8 cellular contexts compared by ENCODE assay signal in genomic region chr1:182392045-182393028, GRCh38. TPM values are rescaled to one million over a fixed set of nuclear protein-coding genes. Genes with fewer than 3 reads are reported as not detected.
DNase-seq lines count a peak whose midpoint lies in the region; ATAC-seq, FAIRE-seq and TF ChIP-seq lines count a peak whose summit lies in the region.

No MANE protein-coding gene starts in this region.

- H3K4me3 ChIP-seq in AG10803 (ENCODE audit: low read length) (peak overlapping the region; percentile 72), Panc1 (ENCODE audit: low read depth in 2 of 2, low read length in 2 of 2) (peak overlapping the region; percentile 57 to 64), K562 (peak overlapping the region; percentile 77), iPS-18a (ENCODE audit: low read length) (peak overlapping the region; percentile 65), skin epidermis (peak overlapping the region; percentile 48 to 90 (median 64))

- H3K36me3 ChIP-seq in Panc1 (ENCODE audit: control insufficient read depth, insufficient read depth, low read length) (peaks cover 4% of the 10 kb centered on the region), K562 (ENCODE audit: control insufficient read depth, insufficient read depth, low read length) (peaks cover 35% of the 10 kb centered on the region), iPS-18a (ENCODE audit: control insufficient read depth, low read depth, low read length) (peaks cover 21% of the 10 kb centered on the region)

- TF ChIP-seq POLR2A in K562 (conservative IDR thresholded peaks at IDR 0.05): no peak

- intact Hi-C loops in Panc1 (cut with micrococcal nuclease; ENCODE audit: unreplicated experiment) (loop anchor here (5.0 kb wide), 1 partner anchor 70 kb away; no protein-coding TSS in a partner anchor), K562 (cut with micrococcal nuclease) (loop anchor here (5.0 kb wide), 1 partner anchor 400 kb away; no protein-coding TSS in a partner anchor)

- no peak for TF ChIP-seq EP300 in K562 (IDR thresholded peaks at IDR 0.05; ENCODE audit: low read length)

- CTCF ChIA-PET in Panc1 (lab: Charles Lee) (no interaction called here), K562 (lab: Yijun Ruan, JAX; ENCODE audit: low intra/inter-chr PET ratio) (interaction anchor here (1.3 kb wide), 1 partner anchor 249 kb away, joined by 4 read pairs; no protein-coding TSS in a partner anchor)

- TF ChIP-seq CTCF in AG10803 (conservative IDR thresholded peaks at IDR 0.05; ENCODE audit: low read length): no peak
- no peak for TF ChIP-seq CTCF in Panc1 (IDR thresholded peaks at IDR 0.05)
- TF ChIP-seq CTCF in K562 (IDR thresholded peaks at IDR 0.05 in 2 of 3, conservative IDR thresholded peaks at IDR 0.05 in 1 of 3; ENCODE audit: insufficient read depth in 2 of 3, low read depth in 1 of 3, low read length in 3 of 3): no peak

- H3K9me1 ChIP-seq in K562 (ENCODE audit: control insufficient read depth, insufficient read depth, low read length): peaks cover 8% of the 10 kb centered on the region

- peaks cover 11% of the 10 kb centered on the region for H3K27me3 ChIP-seq in Panc1 (ENCODE audit: control insufficient read depth, insufficient read depth, low read length)
- H3K27me3 ChIP-seq in K562 (ENCODE audit: control insufficient read depth in 2 of 2, insufficient read depth in 2 of 2, low read length in 2 of 2): no peaks in the 10 kb centered on the region
- peaks cover 5% of the 10 kb centered on the region for H3K27me3 ChIP-seq in iPS-18a (ENCODE audit: control insufficient read depth, insufficient read depth, low read length)

- H2AFZ ChIP-seq in K562 (ENCODE audit: low read depth, low read length): peak overlapping the region; percentile 81

- H3K4me1 ChIP-seq in Panc1 (ENCODE audit: control insufficient read depth, insufficient read depth, low read length) (peaks cover 2% of the 10 kb centered on the region; the same call in 1 of the 2 replicates), K562 (replicated peaks in 1 of 2; ENCODE audit: control insufficient read depth in 2 of 2, insufficient read depth in 2 of 2, low read length in 2 of 2) (peaks cover 19 to 49% of the 10 kb centered on the region in 2 experiments), iPS-18a (ENCODE audit: control insufficient read depth, low read depth, low read length) (peaks cover 16% of the 10 kb centered on the region)

- H3K79me2 ChIP-seq in K562 (ENCODE audit: control insufficient read depth, insufficient read depth, low read length): peaks cover 57% of the 10 kb centered on the region

- no peaks in the 10 kb centered on the region for H3K9me3 ChIP-seq in Panc1 (ENCODE audit: control insufficient read depth, insufficient read depth, low read depth, low read length)
- no peaks in the 10 kb centered on the region for H3K9me3 ChIP-seq in K562 (replicated peaks; ENCODE audit: control insufficient read depth, insufficient read depth, low read depth, low read length)
- no peaks in the 10 kb centered on the region for H3K9me3 ChIP-seq in iPS-18a (ENCODE audit: control insufficient read depth, low read depth, low read length)

- H3K27ac ChIP-seq in Panc1 (ENCODE audit: low read length) (peak overlapping the region; percentile 72), K562 (ENCODE audit: extremely low read depth, low read depth, low read length) (peak overlapping the region; percentile 92), iPS-18a (ENCODE audit: low read length) (peak overlapping the region; percentile 73), skin epidermis (peak overlapping the region; percentile 72 to 99 (median 96))

- H4K20me1 ChIP-seq in K562 (replicated peaks; ENCODE audit: control insufficient read depth, insufficient read depth, low read length): peaks cover 30% of the 10 kb centered on the region

- DNase-seq in AG10803 (ENCODE audit: low read depth) (peak; percentile 43), Panc1 (ENCODE audit: low read depth, low spot score) (no peak), K562 (ENCODE audit: extremely low read depth in 1 of 4, low spot score in 3 of 4) (peak in 1 of 4 experiments; percentile 60)

- in situ Hi-C loops in Panc1 (cut with HindIII; ENCODE audit: low pct_unique_long_range_greater_than_20kb, low sequenced_read_pairs) (no loop called here), K562 (cut with MboI) (loop anchor here (5.0 kb wide), 1 partner anchor 90 kb away; no protein-coding TSS in a partner anchor)

- ATAC-seq in GM19043 (IDR thresholded peaks at IDR 0.05; ENCODE audit: low read depth, unreplicated experiment) (peak; percentile 2), HG03521 (IDR thresholded peaks at IDR 0.05; ENCODE audit: unreplicated experiment) (peak; percentile 0), Panc1 (peak; percentile 44), K562 (peak; percentile 43), GM18873 (IDR thresholded peaks at IDR 0.05; ENCODE audit: low FRiP score, unreplicated experiment) (no peak)

- POLR2A ChIA-PET in Panc1 (lab: Charles Lee): interaction anchor here (0.6 to 0.7 kb wide), 2 partner anchors 113 to 1064 kb away, joined by 3 read pairs; no protein-coding TSS in a partner anchor
- POLR2A ChIA-PET in K562 (lab: Yijun Ruan, JAX): interaction anchor here (0.6 to 8.0 kb wide), 49 partner anchors 7 to 1230 kb away, joined by 3 to 137 read pairs (median 4); no protein-coding TSS in a partner anchor

- no TSS peak for BruUV-seq in Panc1 (replicated peaks; lab: Mats Ljungman, UMichigan)
- BruUV-seq in K562 (replicated peaks; lab: Mats Ljungman, UMichigan): TSS peak; percentile 60

- no peak for TF ChIP-seq RAD21 in K562 (CRISPR knock-in tag; conservative IDR thresholded peaks at IDR 0.05 in 1 of 2, IDR thresholded peaks at IDR 0.05 in 1 of 2)

- 6% methylated on average over 45 of the region's 47 CpGs for WGBS in K562 (ENCODE audit: insufficient coverage, low coverage, missing lambda C conversion rate)

- H3K4me2 ChIP-seq in K562 (ENCODE audit: insufficient read depth, low read length): peak overlapping the region; percentile 76

- H3K9ac ChIP-seq in K562 (ENCODE audit: insufficient read depth in 1 of 2, low read depth in 2 of 2, low read length in 2 of 2) (peak overlapping the region; percentile 88 to 96), iPS-18a (ENCODE audit: low read length) (peak overlapping the region; percentile 81)

- FAIRE-seq in K562 (lab: Jason Lieb, UNC): no peak

RNA-seq across cellular contexts. Expression of gene GLUL, which starts 0.7 kb away (rescaled TPM):
- total RNA-seq in Panc1 (2021; ENCODE audit: unreplicated experiment) (55.2 TPM), K562 (2014; rRNA removed) (1,168 and 1,338 TPM in 2 replicates), K562 (2014; rRNA removed; fragmentation: Illumina TruSeq; extraction: Trizol) (978 and 1,172 TPM in 2 replicates), K562 (2015; rRNA removed; fragmentation: Illumina TruSeq; extraction: Trizol) (1,097 and 1,128 TPM in 2 replicates), K562 (2021) (1,495 and 1,708 TPM in 2 replicates)
- polyA plus RNA-seq in Panc1 (2012; ENCODE audit: insufficient read length): 42.7 TPM
- 353 and 537 TPM in 2 replicates for total RNA-seq in K562 (2011; cell fraction: chromatin; rRNA removed; ENCODE audit: low replicate concordance)
- 306 and 377 TPM in 2 replicates for total RNA-seq in K562 (2011; cell fraction: nucleolus; rRNA removed)
- total RNA-seq in K562 (2011; cell fraction: nucleoplasm; rRNA removed): 320 and 329 TPM in 2 replicates
- polyA plus RNA-seq in K562 (2011; rRNA removed) (1,124 and 1,949 TPM in 2 replicates), K562 (2014; fragmentation: Illumina TruSeq; extraction: Trizol) (1,620 and 1,897 TPM in 2 replicates), K562 (2014; fragmentation: Nextera tagmentation; extraction: Ambion mirVana) (1,000 to 10,000 TPM; 3,526 to 4,222 TPM), K562 (2014; rRNA removed) (1,054 and 1,088 TPM in 2 replicates)
- polyA plus RNA-seq in K562 (2011; cell fraction: cytosol; rRNA removed): 1,419 and 1,471 TPM in 2 replicates
- 1,593 and 1,917 TPM in 2 replicates for polyA plus RNA-seq in K562 (2011; cell fraction: nucleus; rRNA removed)
- polyA plus RNA-seq in K562 (2012): 978 and 1,541 TPM in 2 replicates
- 1,787 and 2,204 TPM in 2 replicates for polyA minus RNA-seq in K562 (2011; rRNA and poly(A)+ RNA removed)
- 1,505 and 2,135 TPM in 2 replicates for polyA minus RNA-seq in K562 (2011; cell fraction: cytosol; rRNA and poly(A)+ RNA removed)
- polyA minus RNA-seq in K562 (2011; cell fraction: nucleus; rRNA and poly(A)+ RNA removed): 254 and 603 TPM in 2 replicates

RNA-seq across cellular contexts. Expression of gene TEDDM1, which starts 8.1 kb away (rescaled TPM):
- total RNA-seq in Panc1 (2021; ENCODE audit: unreplicated experiment) (not detected), K562 (2014; rRNA removed) (not detected in 2 replicates), K562 (2014; rRNA removed; fragmentation: Illumina TruSeq; extraction: Trizol) (not detected in 2 replicates), K562 (2015; rRNA removed; fragmentation: Illumina TruSeq; extraction: Trizol) (not detected in 2 replicates), K562 (2021) (not detected in 2 replicates)
- polyA plus RNA-seq in Panc1 (2012; ENCODE audit: insufficient read length): not detected
- not detected in 2 replicates for total RNA-seq in K562 (2011; cell fraction: chromatin; rRNA removed; ENCODE audit: low replicate concordance)
- not detected in 2 replicates for total RNA-seq in K562 (2011; cell fraction: nucleolus; rRNA removed)
- total RNA-seq in K562 (2011; cell fraction: nucleoplasm; rRNA removed): not detected in 2 replicates
- polyA plus RNA-seq in K562 (2011; rRNA removed) (not detected in 2 replicates), K562 (2014; fragmentation: Illumina TruSeq; extraction: Trizol) (not detected in 2 replicates), K562 (2014; fragmentation: Nextera tagmentation; extraction: Ambion mirVana) (not detected), K562 (2014; rRNA removed) (not detected in 2 replicates)
- not detected in 2 replicates for polyA plus RNA-seq in K562 (2011; cell fraction: cytosol; rRNA removed)
- polyA plus RNA-seq in K562 (2011; cell fraction: nucleus; rRNA removed): not detected in 2 replicates
- 0.10 TPM in 1 of 2 replicates, not detected in the other for polyA plus RNA-seq in K562 (2012)
- polyA minus RNA-seq in K562 (2011; rRNA and poly(A)+ RNA removed): not detected in 2 replicates
- not detected in 2 replicates for polyA minus RNA-seq in K562 (2011; cell fraction: cytosol; rRNA and poly(A)+ RNA removed)
- not detected in 2 replicates for polyA minus RNA-seq in K562 (2011; cell fraction: nucleus; rRNA and poly(A)+ RNA removed)

RNA-seq across cellular contexts. Expression of gene RGSL1, which starts 57.6 kb away (rescaled TPM):
- not detected for total RNA-seq in Panc1 (2021; ENCODE audit: unreplicated experiment)
- not detected for polyA plus RNA-seq in Panc1 (2012; ENCODE audit: insufficient read length)
- total RNA-seq in K562 (2011; cell fraction: chromatin; rRNA removed; ENCODE audit: low replicate concordance): not detected in 2 replicates
- total RNA-seq in K562 (2011; cell fraction: nucleolus; rRNA removed): not detected in 2 replicates
- not detected in 2 replicates for total RNA-seq in K562 (2011; cell fraction: nucleoplasm; rRNA removed)
- not detected in 2 replicates for total RNA-seq in K562 (2014; rRNA removed)
- total RNA-seq in K562 (2014; rRNA removed; fragmentation: Illumina TruSeq; extraction: Trizol): not detected in 2 replicates
- total RNA-seq in K562 (2015; rRNA removed; fragmentation: Illumina TruSeq; extraction: Trizol): not detected in 2 replicates
- total RNA-seq in K562 (2021): not detected in 2 replicates
- polyA plus RNA-seq in K562 (2011; rRNA removed): not detected in 2 replicates
- not detected in 2 replicates for polyA plus RNA-seq in K562 (2011; cell fraction: cytosol; rRNA removed)
- not detected in 2 replicates for polyA plus RNA-seq in K562 (2011; cell fraction: nucleus; rRNA removed)
- not detected in 2 replicates for polyA plus RNA-seq in K562 (2012)
- polyA plus RNA-seq in K562 (2014; fragmentation: Illumina TruSeq; extraction: Trizol): not detected in 2 replicates
- polyA plus RNA-seq in K562 (2014; fragmentation: Nextera tagmentation; extraction: Ambion mirVana): not detected
- polyA plus RNA-seq in K562 (2014; rRNA removed): 0.03 TPM in 1 of 2 replicates, not detected in the other
- not detected in 2 replicates for polyA minus RNA-seq in K562 (2011; rRNA and poly(A)+ RNA removed)
- not detected in 2 replicates for polyA minus RNA-seq in K562 (2011; cell fraction: cytosol; rRNA and poly(A)+ RNA removed)
- not detected in 2 replicates for polyA minus RNA-seq in K562 (2011; cell fraction: nucleus; rRNA and poly(A)+ RNA removed)
